ENCODE assay signal across 1 cellular context in the genomic region with DNA sequence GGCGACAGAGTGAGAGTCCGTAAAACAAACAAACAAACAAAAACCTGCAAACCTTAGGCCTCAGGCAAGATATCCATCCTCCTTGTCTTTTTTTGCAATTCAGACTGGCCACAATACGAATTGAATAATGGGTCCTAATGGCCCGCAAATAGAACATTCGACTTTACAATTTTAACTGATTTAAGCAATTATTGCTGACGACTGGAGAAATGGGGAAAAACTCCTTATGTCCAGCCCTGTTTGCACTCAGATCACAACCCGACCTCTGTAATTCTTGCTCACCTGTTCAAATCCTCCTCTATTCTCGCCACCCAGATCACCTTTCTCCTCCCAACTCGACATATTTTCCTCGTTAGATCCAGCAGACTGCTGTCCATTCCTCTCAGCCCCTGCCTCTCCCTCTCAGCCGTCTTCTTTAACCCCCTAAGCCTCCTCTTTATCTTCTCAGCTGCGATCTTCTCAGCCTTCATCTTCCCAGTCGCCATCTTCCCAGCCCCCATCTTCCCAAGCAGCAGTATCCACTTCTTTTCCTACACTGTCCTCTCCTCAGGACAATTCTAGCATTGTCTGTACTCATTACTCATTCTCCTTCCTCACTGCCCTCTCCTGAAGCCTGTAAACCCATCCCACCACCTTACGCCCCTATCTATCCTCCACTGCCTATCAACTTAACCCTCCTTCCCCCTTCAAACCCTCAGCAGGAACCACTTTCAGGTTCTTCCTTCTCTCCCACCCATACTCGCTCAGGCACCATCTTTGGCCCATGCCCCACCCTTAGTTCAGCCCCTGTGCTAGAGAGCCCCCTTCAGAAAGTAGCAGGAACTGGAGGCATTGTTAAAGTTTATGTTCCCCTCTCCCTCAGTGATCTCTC.
TF ChIP-seq lines count a peak whose summit lies in the region.

No MANE protein-coding gene starts in this region.

TF ChIP-seq in K562, 482 proteins besides CTCF, POLR2A, EP300 and RAD21 (continued from another document and continues in another):
- TF ChIP-seq, protein P1, sequence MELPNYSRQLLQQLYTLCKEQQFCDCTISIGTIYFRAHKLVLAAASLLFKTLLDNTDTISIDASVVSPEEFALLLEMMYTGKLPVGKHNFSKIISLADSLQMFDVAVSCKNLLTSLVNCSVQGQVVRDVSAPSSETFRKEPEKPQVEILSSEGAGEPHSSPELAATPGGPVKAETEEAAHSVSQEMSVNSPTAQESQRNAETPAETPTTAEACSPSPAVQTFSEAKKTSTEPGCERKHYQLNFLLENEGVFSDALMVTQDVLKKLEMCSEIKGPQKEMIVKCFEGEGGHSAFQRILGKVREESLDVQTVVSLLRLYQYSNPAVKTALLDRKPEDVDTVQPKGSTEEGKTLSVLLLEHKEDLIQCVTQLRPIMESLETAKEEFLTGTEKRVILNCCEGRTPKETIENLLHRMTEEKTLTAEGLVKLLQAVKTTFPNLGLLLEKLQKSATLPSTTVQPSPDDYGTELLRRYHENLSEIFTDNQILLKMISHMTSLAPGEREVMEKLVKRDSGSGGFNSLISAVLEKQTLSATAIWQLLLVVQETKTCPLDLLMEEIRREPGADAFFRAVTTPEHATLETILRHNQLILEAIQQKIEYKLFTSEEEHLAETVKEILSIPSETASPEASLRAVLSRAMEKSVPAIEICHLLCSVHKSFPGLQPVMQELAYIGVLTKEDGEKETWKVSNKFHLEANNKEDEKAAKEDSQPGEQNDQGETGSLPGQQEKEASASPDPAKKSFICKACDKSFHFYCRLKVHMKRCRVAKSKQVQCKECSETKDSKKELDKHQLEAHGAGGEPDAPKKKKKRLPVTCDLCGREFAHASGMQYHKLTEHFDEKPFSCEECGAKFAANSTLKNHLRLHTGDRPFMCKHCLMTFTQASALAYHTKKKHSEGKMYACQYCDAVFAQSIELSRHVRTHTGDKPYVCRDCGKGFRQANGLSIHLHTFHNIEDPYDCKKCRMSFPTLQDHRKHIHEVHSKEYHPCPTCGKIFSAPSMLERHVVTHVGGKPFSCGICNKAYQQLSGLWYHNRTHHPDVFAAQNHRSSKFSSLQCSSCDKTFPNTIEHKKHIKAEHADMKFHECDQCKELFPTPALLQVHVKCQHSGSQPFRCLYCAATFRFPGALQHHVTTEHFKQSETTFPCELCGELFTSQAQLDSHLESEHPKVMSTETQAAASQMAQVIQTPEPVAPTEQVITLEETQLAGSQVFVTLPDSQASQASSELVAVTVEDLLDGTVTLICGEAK (IDR thresholded peaks at IDR 0.05) = peak; percentile 60
- TF ChIP-seq, protein P1 (CRISPR knock-in tag; IDR thresholded peaks at IDR 0.05) = no peak
- TF ChIP-seq FUS (optimal IDR thresholded peaks at IDR 0.05; ENCODE audit: low read depth, low read length) (no peak), GABPA (tag; conservative IDR thresholded peaks at IDR 0.05; ENCODE audit: low read depth) (no peak), HDAC8 (tag; IDR thresholded peaks at IDR 0.05) (no peak), SRSF7 (optimal IDR thresholded peaks at IDR 0.05; ENCODE audit: low read depth, low read length) (no peak), MBD1 (CRISPR knock-in tag; IDR thresholded peaks at IDR 0.05) (no peak), HNRNPH1 (optimal IDR thresholded peaks at IDR 0.05; ENCODE audit: low read depth, low read length) (no peak), SP2 (IDR thresholded peaks at IDR 0.05; ENCODE audit: extremely low read depth, low read depth, low read length, poor library complexity, severe bottlenecking) (no peak), BDP1 (IDR thresholded peaks at IDR 0.05; ENCODE audit: insufficient read depth, insufficient read length) (no peak), FOXJ3 (CRISPR knock-in tag; IDR thresholded peaks at IDR 0.05) (no peak), NCOA4 (IDR thresholded peaks at IDR 0.05; ENCODE audit: partially characterized antibody) (peak; percentile 72), HMBOX1 (IDR thresholded peaks at IDR 0.05) (no peak; the same call in 1 of the 2 replicates), SNAPC5 (CRISPR knock-in tag; IDR thresholded peaks at IDR 0.05) (no peak), ZNF395 (CRISPR knock-in tag; IDR thresholded peaks at IDR 0.05) (no peak), ZNF740 (CRISPR knock-in tag; IDR thresholded peaks at IDR 0.05) (no peak), ZNF740 (tag; IDR thresholded peaks at IDR 0.05) (no peak)
- TF ChIP-seq, protein P2, sequence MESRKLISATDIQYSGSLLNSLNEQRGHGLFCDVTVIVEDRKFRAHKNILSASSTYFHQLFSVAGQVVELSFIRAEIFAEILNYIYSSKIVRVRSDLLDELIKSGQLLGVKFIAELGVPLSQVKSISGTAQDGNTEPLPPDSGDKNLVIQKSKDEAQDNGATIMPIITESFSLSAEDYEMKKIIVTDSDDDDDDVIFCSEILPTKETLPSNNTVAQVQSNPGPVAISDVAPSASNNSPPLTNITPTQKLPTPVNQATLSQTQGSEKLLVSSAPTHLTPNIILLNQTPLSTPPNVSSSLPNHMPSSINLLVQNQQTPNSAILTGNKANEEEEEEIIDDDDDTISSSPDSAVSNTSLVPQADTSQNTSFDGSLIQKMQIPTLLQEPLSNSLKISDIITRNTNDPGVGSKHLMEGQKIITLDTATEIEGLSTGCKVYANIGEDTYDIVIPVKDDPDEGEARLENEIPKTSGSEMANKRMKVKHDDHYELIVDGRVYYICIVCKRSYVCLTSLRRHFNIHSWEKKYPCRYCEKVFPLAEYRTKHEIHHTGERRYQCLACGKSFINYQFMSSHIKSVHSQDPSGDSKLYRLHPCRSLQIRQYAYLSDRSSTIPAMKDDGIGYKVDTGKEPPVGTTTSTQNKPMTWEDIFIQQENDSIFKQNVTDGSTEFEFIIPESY (CRISPR knock-in tag; IDR thresholded peaks at IDR 0.05) = no peak
- TF ChIP-seq, protein P3, sequence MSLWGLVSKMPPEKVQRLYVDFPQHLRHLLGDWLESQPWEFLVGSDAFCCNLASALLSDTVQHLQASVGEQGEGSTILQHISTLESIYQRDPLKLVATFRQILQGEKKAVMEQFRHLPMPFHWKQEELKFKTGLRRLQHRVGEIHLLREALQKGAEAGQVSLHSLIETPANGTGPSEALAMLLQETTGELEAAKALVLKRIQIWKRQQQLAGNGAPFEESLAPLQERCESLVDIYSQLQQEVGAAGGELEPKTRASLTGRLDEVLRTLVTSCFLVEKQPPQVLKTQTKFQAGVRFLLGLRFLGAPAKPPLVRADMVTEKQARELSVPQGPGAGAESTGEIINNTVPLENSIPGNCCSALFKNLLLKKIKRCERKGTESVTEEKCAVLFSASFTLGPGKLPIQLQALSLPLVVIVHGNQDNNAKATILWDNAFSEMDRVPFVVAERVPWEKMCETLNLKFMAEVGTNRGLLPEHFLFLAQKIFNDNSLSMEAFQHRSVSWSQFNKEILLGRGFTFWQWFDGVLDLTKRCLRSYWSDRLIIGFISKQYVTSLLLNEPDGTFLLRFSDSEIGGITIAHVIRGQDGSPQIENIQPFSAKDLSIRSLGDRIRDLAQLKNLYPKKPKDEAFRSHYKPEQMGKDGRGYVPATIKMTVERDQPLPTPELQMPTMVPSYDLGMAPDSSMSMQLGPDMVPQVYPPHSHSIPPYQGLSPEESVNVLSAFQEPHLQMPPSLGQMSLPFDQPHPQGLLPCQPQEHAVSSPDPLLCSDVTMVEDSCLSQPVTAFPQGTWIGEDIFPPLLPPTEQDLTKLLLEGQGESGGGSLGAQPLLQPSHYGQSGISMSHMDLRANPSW (CRISPR knock-in tag; IDR thresholded peaks at IDR 0.05) = no peak
- TF ChIP-seq, protein P4, sequence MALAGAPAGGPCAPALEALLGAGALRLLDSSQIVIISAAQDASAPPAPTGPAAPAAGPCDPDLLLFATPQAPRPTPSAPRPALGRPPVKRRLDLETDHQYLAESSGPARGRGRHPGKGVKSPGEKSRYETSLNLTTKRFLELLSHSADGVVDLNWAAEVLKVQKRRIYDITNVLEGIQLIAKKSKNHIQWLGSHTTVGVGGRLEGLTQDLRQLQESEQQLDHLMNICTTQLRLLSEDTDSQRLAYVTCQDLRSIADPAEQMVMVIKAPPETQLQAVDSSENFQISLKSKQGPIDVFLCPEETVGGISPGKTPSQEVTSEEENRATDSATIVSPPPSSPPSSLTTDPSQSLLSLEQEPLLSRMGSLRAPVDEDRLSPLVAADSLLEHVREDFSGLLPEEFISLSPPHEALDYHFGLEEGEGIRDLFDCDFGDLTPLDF (CRISPR knock-in tag; IDR thresholded peaks at IDR 0.05) = no peak
- TF ChIP-seq, protein P5, sequence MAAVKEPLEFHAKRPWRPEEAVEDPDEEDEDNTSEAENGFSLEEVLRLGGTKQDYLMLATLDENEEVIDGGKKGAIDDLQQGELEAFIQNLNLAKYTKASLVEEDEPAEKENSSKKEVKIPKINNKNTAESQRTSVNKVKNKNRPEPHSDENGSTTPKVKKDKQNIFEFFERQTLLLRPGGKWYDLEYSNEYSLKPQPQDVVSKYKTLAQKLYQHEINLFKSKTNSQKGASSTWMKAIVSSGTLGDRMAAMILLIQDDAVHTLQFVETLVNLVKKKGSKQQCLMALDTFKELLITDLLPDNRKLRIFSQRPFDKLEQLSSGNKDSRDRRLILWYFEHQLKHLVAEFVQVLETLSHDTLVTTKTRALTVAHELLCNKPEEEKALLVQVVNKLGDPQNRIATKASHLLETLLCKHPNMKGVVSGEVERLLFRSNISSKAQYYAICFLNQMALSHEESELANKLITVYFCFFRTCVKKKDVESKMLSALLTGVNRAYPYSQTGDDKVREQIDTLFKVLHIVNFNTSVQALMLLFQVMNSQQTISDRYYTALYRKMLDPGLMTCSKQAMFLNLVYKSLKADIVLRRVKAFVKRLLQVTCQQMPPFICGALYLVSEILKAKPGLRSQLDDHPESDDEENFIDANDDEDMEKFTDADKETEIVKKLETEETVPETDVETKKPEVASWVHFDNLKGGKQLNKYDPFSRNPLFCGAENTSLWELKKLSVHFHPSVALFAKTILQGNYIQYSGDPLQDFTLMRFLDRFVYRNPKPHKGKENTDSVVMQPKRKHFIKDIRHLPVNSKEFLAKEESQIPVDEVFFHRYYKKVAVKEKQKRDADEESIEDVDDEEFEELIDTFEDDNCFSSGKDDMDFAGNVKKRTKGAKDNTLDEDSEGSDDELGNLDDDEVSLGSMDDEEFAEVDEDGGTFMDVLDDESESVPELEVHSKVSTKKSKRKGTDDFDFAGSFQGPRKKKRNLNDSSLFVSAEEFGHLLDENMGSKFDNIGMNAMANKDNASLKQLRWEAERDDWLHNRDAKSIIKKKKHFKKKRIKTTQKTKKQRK (IDR thresholded peaks at IDR 0.05; ENCODE audit: borderline replicate concordance, low read depth, low read length) = no peak
